In genomic region chr7:19713676-19714075, GRCh38 we compare ENCODE assay signal across 8 cellular contexts. TPM values are rescaled to one million over a fixed set of nuclear protein-coding genes. Genes with fewer than 3 reads are reported as not detected.
DNase-seq lines count a peak whose midpoint lies in the region; ATAC-seq, FAIRE-seq and TF ChIP-seq lines count a peak whose summit lies in the region.

No MANE protein-coding gene starts in this region.

- WGBS in A549 (ENCODE audit: missing lambda C conversion rate): 35% methylated on average over 1 of the region's 1 CpG
- 15 to 29% methylated on average over 1 of the region's 1 CpG for WGBS in gastroesophageal sphincter (ENCODE audit: low coverage in 1 of 2), 2 donors

- H3K36me3 ChIP-seq in gastroesophageal sphincter: no peaks in the 10 kb centered on the region
- H3K36me3 ChIP-seq in H7 (replicated peaks; ENCODE audit: control insufficient read depth, insufficient read depth, low read length): no peaks in the 10 kb centered on the region

- H3K9me3 ChIP-seq in A549: no peaks in the 10 kb centered on the region
- H3K9me3 ChIP-seq in gastroesophageal sphincter: no peaks in the 10 kb centered on the region

- ATAC-seq in A549 (peak in 1 of 2 experiments; percentile 50; a peak in 2 of 6 replicates), gastroesophageal sphincter (no peak)
- ATAC-seq in activated CD8-positive, alpha-beta T cell treated with anti-CD3 and anti-CD28 coated beads for 36 hours: no peak

- H3K9me3 Mint-ChIP-seq in activated CD8-positive, alpha-beta T cell treated with anti-CD3 and anti-CD28 coated beads for 36 hours: no peaks in the 10 kb centered on the region

- peak; percentile 69 to 81 for TF ChIP-seq RAD21 in A549 (conservative IDR thresholded peaks at IDR 0.05 in 1 of 2, IDR thresholded peaks at IDR 0.05 in 1 of 2)

- TF ChIP-seq CTCF in A549 (IDR thresholded peaks at IDR 0.05): peak; percentile 79
- peak; percentile 60 for TF ChIP-seq CTCF in activated CD8-positive, alpha-beta T cell treated with anti-CD3 and anti-CD28 coated beads for 36 hours (IDR thresholded peaks at IDR 0.05)
- TF ChIP-seq CTCF in gastroesophageal sphincter (IDR thresholded peaks at IDR 0.05): peak; percentile 34 to 63 (median 52)

- peaks cover 12% of the 10 kb centered on the region for H3K4me1 Mint-ChIP-seq in activated CD8-positive, alpha-beta T cell treated with anti-CD3 and anti-CD28 coated beads for 36 hours (ENCODE audit: low read depth)

- in situ Hi-C loops in G401 (cut with HindIII; ENCODE audit: low sequenced_read_pairs): no loop called here

- H3K36me3 Mint-ChIP-seq in activated CD8-positive, alpha-beta T cell treated with anti-CD3 and anti-CD28 coated beads for 36 hours (ENCODE audit: low read depth): no peaks in the 10 kb centered on the region

- H3K4me2 ChIP-seq in A549: no peak overlapping the region

- no peak overlapping the region for H3K4me3 Mint-ChIP-seq in activated CD8-positive, alpha-beta T cell treated with anti-CD3 and anti-CD28 coated beads for 36 hours

- peak in 1 of 2 experiments; percentile 54 for DNase-seq in A549 (ENCODE audit: low read depth in 1 of 2, low spot score in 1 of 2)
- peak; percentile 41 for DNase-seq in G401 (ENCODE audit: low spot score)
- DNase-seq in NCI-H2196 (lab: John Stamatoyannopoulos, UW; ENCODE audit: unreplicated experiment): peak; percentile 57
- peak; percentile 65 for DNase-seq in activated CD8-positive, alpha-beta T cell treated with anti-CD3 and anti-CD28 coated beads for 36 hours
- DNase-seq in stimulated activated CD4-positive, alpha-beta T cell treated with anti-CD3 and anti-CD28 coated beads, Interleukin-1b, Interleukin-23, amount 100 ng/mL, for 48 hours: peak; percentile 14
- no peak for DNase-seq in amniotic stem cell (lab: John Stamatoyannopoulos, UW)
- DNase-seq in H7: no peak

- FAIRE-seq in A549 (lab: Jason Lieb, UNC): peak; percentile 90

- CTCF ChIA-PET in A549 (lab: Yijun Ruan, JAX): interaction anchor here (0.6 to 11.6 kb wide), 38 partner anchors 10 to 1493 kb away, joined by 3 to 243 read pairs (median 4); partner anchors contain the start of gene ITGB8
- CTCF ChIA-PET in activated CD8-positive, alpha-beta T cell treated with anti-CD3 and anti-CD28 coated beads for 36 hours (lab: Charles Lee): interaction anchor here (0.6 to 9.1 kb wide), 16 partner anchors 11 to 1540 kb away, joined by 3 to 105 read pairs (median 5); no protein-coding TSS in a partner anchor

- H3K4me3 ChIP-seq in A549 (no peak overlapping the region), gastroesophageal sphincter (no peak overlapping the region), H7 (ENCODE audit: insufficient read depth, low read depth, low read length) (no peak overlapping the region)

- H3K27me3 ChIP-seq in gastroesophageal sphincter: no peaks in the 10 kb centered on the region
- H3K27me3 ChIP-seq in H7 (ENCODE audit: control insufficient read depth, insufficient read depth, low read length): no peaks in the 10 kb centered on the region; the same call in 1 of the 2 replicates

- intact Hi-C loops in activated CD8-positive, alpha-beta T cell treated with anti-CD3 and anti-CD28 coated beads for 36 hours (cut with micrococcal nuclease): loop anchor here (2.0 kb wide), 1 partner anchor 885 kb away; no protein-coding TSS in a partner anchor

- H3K27ac Mint-ChIP-seq in activated CD8-positive, alpha-beta T cell treated with anti-CD3 and anti-CD28 coated beads for 36 hours: no peak overlapping the region

- H3K27me3 Mint-ChIP-seq in activated CD8-positive, alpha-beta T cell treated with anti-CD3 and anti-CD28 coated beads for 36 hours: peaks cover 1% of the 10 kb centered on the region

- TF ChIP-seq POLR2A in A549 (IDR thresholded peaks at IDR 0.05; ENCODE audit: low read length) (no peak), gastroesophageal sphincter (IDR thresholded peaks at IDR 0.05) (no peak)

- POLR2A ChIA-PET in A549 (lab: Yijun Ruan, JAX): no interaction called here
- POLR2A ChIA-PET in activated CD8-positive, alpha-beta T cell treated with anti-CD3 and anti-CD28 coated beads for 36 hours (lab: Charles Lee): no interaction called here

- H3K4me1 ChIP-seq in A549 (0 out of 3 replicates have a peak, but pooled peaks cover 5% of the 10 kb centered on the region), gastroesophageal sphincter (peaks cover 0 to 9% (median 4%) of the 10 kb centered on the region in 3 donors)

- H3K27ac ChIP-seq in A549 (no peak overlapping the region), gastroesophageal sphincter (no peak overlapping the region)

- no peak for TF ChIP-seq EP300 in A549 (IDR thresholded peaks at IDR 0.05)
- TF ChIP-seq EP300 in gastroesophageal sphincter (IDR thresholded peaks at IDR 0.05): no peak

TF ChIP-seq in A549, 52 proteins besides CTCF, POLR2A, EP300 and RAD21:
- peak; percentile 91 for TF ChIP-seq SMC3 (IDR thresholded peaks at IDR 0.05)
- no peak for TF ChIP-seq NPAS2 (CRISPR knock-in tag; IDR thresholded peaks at IDR 0.05; ENCODE audit: borderline replicate concordance)

RNA-seq across cellular contexts. Expression of gene POLR1F, which starts 4.8 kb away (rescaled TPM):
- polyA plus RNA-seq in A549 (2011; rRNA removed) (23.4 and 33.9 TPM in 2 replicates), A549 (2017; fragmentation: RNase III; extraction: RNeasy Plus Mini Kit Qiagen cat#74134 plus additional on column Dnase treatment) (11.8 to 12.4 TPM (median 11.8 TPM) in 3 replicates)
- 5.0 and 5.5 TPM in 2 replicates for polyA plus RNA-seq in A549 (2012; cell fraction: cytosol; rRNA removed)
- 4.0 and 7.4 TPM in 2 replicates for polyA plus RNA-seq in A549 (2012; cell fraction: nucleus; rRNA removed)
- 9.7 and 11.0 TPM in 2 replicates for polyA minus RNA-seq in A549 (2011; rRNA and poly(A)+ RNA removed)
- 18.4 and 25.4 TPM in 2 replicates for total RNA-seq in G401 (2014; rRNA removed; shearing (Covaris generic))
- total RNA-seq in activated CD8-positive, alpha-beta T cell treated with anti-CD3 and anti-CD28 coated beads for 36 hours: 10 to 100 TPM; 27.8 to 34.7 TPM
- total RNA-seq in gastroesophageal sphincter: 10 to 100 TPM; 12.8 to 35.4 (median 20.4) TPM
- total RNA-seq in H7 (2014; rRNA removed; shearing (Covaris generic)): 22.0 and 26.8 TPM in 2 replicates

RNA-seq across cellular contexts. Expression of gene TMEM196, which starts 59.7 kb away (rescaled TPM):
- polyA plus RNA-seq in A549 (2011; rRNA removed): not detected in 2 replicates
- not detected in 2 replicates for polyA plus RNA-seq in A549 (2012; cell fraction: cytosol; rRNA removed)
- not detected in 2 replicates for polyA plus RNA-seq in A549 (2012; cell fraction: nucleus; rRNA removed)
- polyA plus RNA-seq in A549 (2017; fragmentation: RNase III; extraction: RNeasy Plus Mini Kit Qiagen cat#74134 plus additional on column Dnase treatment): not detected in 3 replicates
- polyA minus RNA-seq in A549 (2011; rRNA and poly(A)+ RNA removed): not detected in 2 replicates
- total RNA-seq in G401 (2014; rRNA removed; shearing (Covaris generic)): not detected in 2 replicates
- total RNA-seq in activated CD8-positive, alpha-beta T cell treated with anti-CD3 and anti-CD28 coated beads for 36 hours: not detected
- total RNA-seq in gastroesophageal sphincter: under 1 TPM in 1 of 4 donors, not detected in 3; 0.22 TPM
- total RNA-seq in H7 (2014; rRNA removed; shearing (Covaris generic)): 0.04 and 0.21 TPM in 2 replicates

Comparison
In these comparisons a context has a peak if more than half of its experiments do, and no peak if none do; other contexts are left out.
1. DNase-seq: peak in G401 (single experiment), NCI-H2196 (single experiment), activated CD8-positive, alpha-beta T cell treated with anti-CD3 and anti-CD28 coated beads for 36 hours (single experiment) and stimulated activated CD4-positive, alpha-beta T cell treated with anti-CD3 and anti-CD28 coated beads, Interleukin-1b, Interleukin-23, amount 100 ng/mL, for 48 hours (single experiment); none in amniotic stem cell (single experiment) and H7 (single experiment).
2. Peak in every context shown above with its lines, with median percentiles within 50 percentile points of each other: CTCF ChIP-seq.